In genomic region chr3:139107424-139108252, GRCh38 we compare ENCODE assay signal across 1 cellular context.
TF ChIP-seq lines count a peak whose summit lies in the region.

No MANE protein-coding gene starts in this region.

TF ChIP-seq in H1, 55 proteins besides CTCF, POLR2A, EP300 and RAD21 (continued from another document):
- TF ChIP-seq CHD2 (IDR thresholded peaks at IDR 0.05; ENCODE audit: low read length) (no peak), KDM1A (IDR thresholded peaks at IDR 0.05; ENCODE audit: borderline replicate concordance, low read length) (no peak), CBX5 (IDR thresholded peaks at IDR 0.05; ENCODE audit: low read depth, low read length) (no peak), SRF (IDR thresholded peaks at IDR 0.05; ENCODE audit: low read depth, low read length) (no peak), RBBP5 (IDR thresholded peaks at IDR 0.05; ENCODE audit: borderline replicate concordance, low read depth, low read length) (no peak), ASH2L (IDR thresholded peaks at IDR 0.05; ENCODE audit: low read length) (no peak), EGR1 (IDR thresholded peaks at IDR 0.05; ENCODE audit: borderline replicate concordance, low read depth, low read length) (no peak), RXRA (IDR thresholded peaks at IDR 0.05; ENCODE audit: insufficient read depth, low read depth, low read length) (no peak), CREB1 (IDR thresholded peaks at IDR 0.05) (no peak), SP2 (IDR thresholded peaks at IDR 0.05; ENCODE audit: low read length) (no peak), RNF2 (IDR thresholded peaks at IDR 0.05; ENCODE audit: borderline replicate concordance, low read depth, low read length, missing control alignments, poor library complexity, severe bottlenecking) (no peak), POU5F1 (IDR thresholded peaks at IDR 0.05; ENCODE audit: low read depth, low read length) (no peak), GTF2F1 (IDR thresholded peaks at IDR 0.05; ENCODE audit: borderline replicate concordance, low read depth, low read length) (no peak), HDAC6 (IDR thresholded peaks at IDR 0.05; ENCODE audit: low read depth, low read length) (no peak)
